12 cellular contexts compared by ENCODE assay signal in the genomic region with DNA sequence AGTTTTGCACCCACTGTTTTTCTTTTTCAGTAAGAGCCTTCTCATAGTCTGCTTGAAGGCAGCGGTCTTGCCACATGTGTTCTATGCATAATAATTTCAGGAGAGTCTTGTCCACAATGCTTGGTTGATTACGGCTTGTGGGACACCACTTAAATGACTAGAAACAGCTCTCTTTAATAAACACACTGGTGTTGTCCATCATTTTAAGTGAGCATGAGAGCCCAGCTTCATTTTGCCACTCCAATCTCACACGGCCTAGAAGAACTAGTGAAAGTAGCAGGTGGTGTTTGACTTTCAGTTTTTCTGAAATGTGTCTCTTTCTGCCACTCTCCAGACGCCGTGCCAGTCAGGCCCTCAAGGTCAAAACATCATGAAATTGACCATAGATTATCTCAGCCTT.
DNase-seq lines count a peak whose midpoint lies in the region; ATAC-seq and TF ChIP-seq lines count a peak whose summit lies in the region.
"Had no signal": no experiment of that assay in that cellular context is flagged by ENCODE, and none has a peak within 500 bp of the region (broad histone marks: within the 10 kb centered on the region; RNA-seq: fewer than 3 reads in every experiment).

No MANE protein-coding gene starts in this region.

- no peak overlapping the region for H3K23ac ChIP-seq in trophoblast cell (ENCODE audit: low read length)

- ATAC-seq in GM19455 (IDR thresholded peaks at IDR 0.05; ENCODE audit: unreplicated experiment) (peak; percentile 71), HG03045 (IDR thresholded peaks at IDR 0.05; ENCODE audit: unreplicated experiment) (peak; percentile 71), T-helper 17 cell (no peak), sciatic nerve (no peak), right cardiac atrium (no peak)

- H3K18ac ChIP-seq in trophoblast cell (ENCODE audit: low read length), result no peak overlapping the region

- H3K4me1 ChIP-seq in trophoblast cell (ENCODE audit: control insufficient read depth in 1 of 2, insufficient read depth in 2 of 2, low read length in 2 of 2) (no peaks in the 10 kb centered on the region), right cardiac atrium (ENCODE audit: control insufficient read depth, insufficient read depth, low read length) (peaks cover 3% of the 10 kb centered on the region)

- no peak overlapping the region for H4K12ac ChIP-seq in trophoblast cell (ENCODE audit: low read depth, low read length)

- no peak overlapping the region for H4K91ac ChIP-seq in trophoblast cell (ENCODE audit: low read depth, low read length)

- no peak overlapping the region for H2BK120ac ChIP-seq in trophoblast cell (ENCODE audit: insufficient read depth, low read length, poor library complexity)

- WGBS in trophoblast cell (ENCODE audit: extremely low coverage, insufficient coverage, insufficient read length), result no CpG with 5 or more reads among the region's 5 CpGs
- WGBS in right cardiac atrium, result 88% methylated on average over 5 of the region's 5 CpGs

- H3K14ac ChIP-seq in trophoblast cell (ENCODE audit: low read length), result no peak overlapping the region

- no peak overlapping the region for H4K8ac ChIP-seq in trophoblast cell (ENCODE audit: low read depth, low read length)

- no peak overlapping the region for H2AFZ ChIP-seq in trophoblast cell (ENCODE audit: insufficient read depth, low read length, poor library complexity)

- no peaks in the 10 kb centered on the region for H3K9me3 ChIP-seq in T-helper 17 cell (ENCODE audit: control insufficient read depth, low read length, poor library complexity, severe bottlenecking)
- no peaks in the 10 kb centered on the region for H3K9me3 ChIP-seq in trophoblast cell (ENCODE audit: insufficient read depth, low read depth, low read length)
- no peaks in the 10 kb centered on the region for H3K9me3 ChIP-seq in right cardiac atrium (ENCODE audit: control insufficient read depth, low read length)

- H3K27me3 ChIP-seq in GM06990 (replicated peaks; ENCODE audit: control insufficient read depth, insufficient read depth, low read length), result no peaks in the 10 kb centered on the region
- H3K27me3 ChIP-seq in trophoblast cell (ENCODE audit: insufficient read depth, low read length), result no peaks in the 10 kb centered on the region
- no peaks in the 10 kb centered on the region for H3K27me3 ChIP-seq in right cardiac atrium (ENCODE audit: control insufficient read depth, insufficient read depth)

- H2AK5ac ChIP-seq in trophoblast cell (ENCODE audit: low read length), result no peak overlapping the region

- H3K36me3 ChIP-seq in GM06990 (ENCODE audit: control insufficient read depth, insufficient read depth, low read length), result no peaks in the 10 kb centered on the region
- H3K36me3 ChIP-seq in trophoblast cell (ENCODE audit: control insufficient read depth in 1 of 2, insufficient read depth in 2 of 2, low read length in 2 of 2), result no peaks in the 10 kb centered on the region

- H3K4me3 ChIP-seq in GM06990 (replicated peaks; ENCODE audit: low read depth, low read length), result no peak overlapping the region
- no peak overlapping the region for H3K4me3 ChIP-seq in trophoblast cell (ENCODE audit: low read depth, low read length)
- no peak overlapping the region for H3K4me3 ChIP-seq in right cardiac atrium (ENCODE audit: low read length)

- no peak overlapping the region for H3K4me3 Mint-ChIP-seq in T-helper 17 cell
- H3K4me3 Mint-ChIP-seq: CD14-positive monocyte had no signal

- no peak overlapping the region for H3K4me2 ChIP-seq in trophoblast cell (ENCODE audit: low read length)

- no peaks in the 10 kb centered on the region for H3K79me2 ChIP-seq in trophoblast cell (ENCODE audit: control insufficient read depth, insufficient read depth, low read length, poor library complexity)

- H3K27me3 Mint-ChIP-seq in T-helper 17 cell, result no peaks in the 10 kb centered on the region

- H3K4me1 Mint-ChIP-seq in T-helper 17 cell, result peaks cover 11% of the 10 kb centered on the region

- no peaks in the 10 kb centered on the region for H3K36me3 Mint-ChIP-seq in T-helper 17 cell (ENCODE audit: low read depth)

- peak overlapping the region; percentile 5 for H3K27ac Mint-ChIP-seq in T-helper 17 cell

- H2BK12ac ChIP-seq in trophoblast cell (ENCODE audit: low read length), result no peak overlapping the region

- H3K27ac ChIP-seq in trophoblast cell (ENCODE audit: low read depth, low read length) (no peak overlapping the region), right cardiac atrium (ENCODE audit: low read length) (no peak overlapping the region)

- H3K9ac ChIP-seq in trophoblast cell (ENCODE audit: low read length), result no peak overlapping the region

- H2BK5ac ChIP-seq in trophoblast cell (ENCODE audit: low read depth, low read length, poor library complexity), result no peak overlapping the region

- intact Hi-C loops in sciatic nerve (cut with DNase I), result no loop called here
- intact Hi-C loops in right cardiac atrium (cut with DNase I), result no loop called here

- no peak overlapping the region for H3K4ac ChIP-seq in trophoblast cell (ENCODE audit: low read depth, low read length)

- no peaks in the 10 kb centered on the region for H3K79me1 ChIP-seq in trophoblast cell (ENCODE audit: low read length)

- DNase-seq in GM06990 (ENCODE audit: extremely low read depth, insufficient read length), result peak; percentile 65
- no peak for DNase-seq in T-helper 17 cell
- DNase-seq in sciatic nerve (ENCODE audit: low spot score), result no peak
- no peak for DNase-seq in trophoblast cell
- DNase-seq in NCI-H146 (lab: John Stamatoyannopoulos, UW), result no peak
- DNase-seq in right cardiac atrium, result no peak
- DNase-seq: activated CD8-positive, alpha-beta memory T cell treated with anti-CD3 and anti-CD28 coated beads, Interleukin-2, amount 50 U/mL, for 4 hours; cerebellar nuclear complex; glutamatergic neuron had no signal

- no peak for TF ChIP-seq CTCF in GM06990 (IDR thresholded peaks at IDR 0.05; ENCODE audit: insufficient read depth, low read length, poor library complexity, severe bottlenecking)

Comparison
In these comparisons a context has a peak if more than half of its experiments do, and no peak if none do; other contexts are left out.
1. ATAC-seq: peak in GM19455 (single experiment) and HG03045 (single experiment); none in T-helper 17 cell (single experiment), sciatic nerve (single experiment) and right cardiac atrium (0 of 2).